Comparison of ENCODE assay signal across 9 cellular contexts in the genomic region with DNA sequence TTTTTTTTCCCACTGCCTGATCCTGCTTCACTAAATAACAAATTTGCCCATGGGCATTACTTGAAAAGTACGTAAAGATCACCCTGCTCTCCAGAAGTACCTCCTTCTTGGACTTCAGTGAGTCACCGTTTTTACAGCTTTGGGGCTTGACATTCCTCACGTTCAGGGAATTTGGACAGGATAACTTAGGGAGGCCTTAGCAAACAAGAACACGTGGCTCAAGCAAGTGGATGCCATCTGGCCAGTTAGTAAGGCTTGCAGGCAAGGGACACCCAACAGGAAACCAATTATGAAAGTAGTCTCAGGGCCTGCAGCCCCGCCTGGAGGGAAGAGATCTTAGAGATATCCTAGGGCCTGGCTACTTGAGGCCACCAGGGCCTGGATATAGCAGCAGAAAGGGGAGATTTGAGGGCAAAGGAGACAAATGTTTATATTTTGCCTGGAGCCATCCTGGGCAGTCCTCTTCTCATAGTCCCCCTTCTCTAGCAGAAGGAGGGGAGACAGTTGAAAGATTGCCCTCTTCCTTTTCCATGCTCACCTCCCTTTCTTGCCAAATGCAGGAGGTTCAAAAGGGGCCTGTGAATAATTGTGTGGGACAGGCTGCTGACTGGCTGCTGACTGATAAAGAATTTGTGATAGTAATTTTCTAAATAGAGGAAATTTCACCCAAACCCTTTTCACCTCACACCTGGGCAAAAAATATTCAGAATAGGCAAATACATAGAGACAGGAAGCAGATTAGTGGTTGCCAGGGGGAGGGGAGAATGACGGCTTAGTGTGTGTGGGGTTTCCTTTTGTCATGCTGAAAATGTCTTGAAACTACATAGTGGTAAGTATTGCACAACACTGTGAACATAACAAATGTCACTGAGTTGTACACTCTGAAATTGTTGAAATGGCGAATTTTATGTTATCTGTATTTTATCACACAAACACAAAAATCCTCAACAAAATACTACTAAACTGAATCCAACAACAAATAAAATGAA.
DNase-seq lines count a peak whose midpoint lies in the region; ATAC-seq and TF ChIP-seq lines count a peak whose summit lies in the region.
"Had no signal": no experiment of that assay in that cellular context is flagged by ENCODE, and none has a peak within 500 bp of the region (broad histone marks: within the 10 kb centered on the region; RNA-seq: fewer than 3 reads in every experiment).

No MANE protein-coding gene starts in this region.

- TF ChIP-seq CTCF in gastrocnemius medialis (IDR thresholded peaks at IDR 0.05 in 4 of 5, conservative IDR thresholded peaks at IDR 0.05 in 1 of 5): no peak

- H3K9me3 ChIP-seq in gastrocnemius medialis: no peaks in the 10 kb centered on the region

- no peak overlapping the region for H3K27ac ChIP-seq in gastrocnemius medialis
- H3K27ac ChIP-seq: tibial artery had no signal

- no peak overlapping the region for H3K4me3 ChIP-seq in gastrocnemius medialis
- H3K4me3 ChIP-seq: tibial artery had no signal

- TF ChIP-seq POLR2A in gastrocnemius medialis (IDR thresholded peaks at IDR 0.05): no peak

- peak; percentile 80 for ATAC-seq in HG02973 (IDR thresholded peaks at IDR 0.05; ENCODE audit: unreplicated experiment)
- peak in 1 of 2 donors; percentile 62 for ATAC-seq in gastrocnemius medialis

- no peaks in the 10 kb centered on the region for H3K4me1 ChIP-seq in gastrocnemius medialis

- no peaks in the 10 kb centered on the region for H3K36me3 ChIP-seq in gastrocnemius medialis
- H3K36me3 ChIP-seq: tibial artery had no signal

- in situ Hi-C loops in gastrocnemius medialis (cut with MboI; ENCODE audit: low sequenced_read_pairs in 4 of 4): no loop called here

- no peaks in the 10 kb centered on the region for H3K27me3 ChIP-seq in gastrocnemius medialis
- H3K27me3 ChIP-seq: tibial artery had no signal

- intact Hi-C loops in gastrocnemius medialis (cut with DNase I; ENCODE audit: low total_unique reads): no loop called here

- DNase-seq in activated CD4-positive, alpha-beta T cell treated with anti-CD3 and anti-CD28 coated beads for 48 hours: peak; percentile 47
- no peak for DNase-seq in activated CD4-positive, alpha-beta T cell treated with anti-CD3 and anti-CD28 coated beads, Interleukin-2, amount 50 U/mL, for 4 hours
- DNase-seq in RPMI8226 (peak; percentile 13), epidermal melanocyte (ENCODE audit: insufficient read length, low spot score) (peak; percentile 40), gastrocnemius medialis (peak; percentile 2 to 44), NCI-H1048 (lab: John Stamatoyannopoulos, UW) (no peak)
- DNase-seq in effector CD8-positive, alpha-beta T cell (lab: John Stamatoyannopoulos, UW): no peak

Comparison
In these comparisons a context has a peak if more than half of its experiments do, and no peak if none do; other contexts are left out.
1. DNase-seq: peak in activated CD4-positive, alpha-beta T cell treated with anti-CD3 and anti-CD28 coated beads for 48 hours (single experiment), RPMI8226 (single experiment), epidermal melanocyte (single experiment) and gastrocnemius medialis (2 of 2); none in activated CD4-positive, alpha-beta T cell treated with anti-CD3 and anti-CD28 coated beads, Interleukin-2, amount 50 U/mL, for 4 hours (0 of 2), NCI-H1048 (single experiment) and effector CD8-positive, alpha-beta T cell (single experiment).